Comparison of ENCODE assay signal across 8 cellular contexts in the genomic region with DNA sequence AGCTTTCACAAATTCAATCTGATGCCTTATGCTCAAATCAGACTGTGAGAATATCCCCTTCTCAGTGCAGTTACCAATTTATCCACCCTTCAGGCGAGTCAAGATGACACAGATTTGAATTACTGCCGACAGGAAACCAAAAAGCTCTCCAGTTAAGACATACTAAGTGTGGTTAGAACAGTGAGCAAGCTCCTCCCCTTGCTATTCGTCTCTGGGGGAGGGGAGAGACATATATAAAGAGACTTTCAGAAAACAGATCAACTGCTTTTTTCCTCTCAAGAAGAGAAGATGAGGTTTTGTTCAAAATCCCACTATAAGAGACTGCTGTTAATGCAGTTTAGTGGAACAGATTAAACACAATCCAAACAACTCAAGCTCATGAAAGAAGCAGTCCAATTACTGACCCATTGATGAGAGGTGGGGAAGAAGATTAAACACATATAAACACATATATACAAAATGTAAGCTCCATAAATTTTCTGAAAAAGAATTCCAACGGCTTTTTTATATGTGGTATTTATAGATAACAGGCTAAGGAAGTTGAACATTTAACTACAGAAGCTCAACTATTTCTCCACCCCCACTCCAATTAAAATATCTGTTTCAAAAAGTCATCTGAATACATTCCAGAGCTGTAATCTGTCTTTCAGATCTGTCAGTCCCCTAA.
DNase-seq lines count a peak whose midpoint lies in the region; ATAC-seq lines count a peak whose summit lies in the region.

No MANE protein-coding gene starts in this region.

- peak overlapping the region; percentile 84 to 87 for H3K4me3 Mint-ChIP-seq in stimulated activated naive CD8-positive, alpha-beta T cell treated with anti-CD3 and anti-CD28 coated beads, Interleukin-15, amount 100 ng/mL, for 72 hours

- H2BK5ac ChIP-seq in mesenchymal stem cell (ENCODE audit: low read depth, low read length, poor library complexity, severe bottlenecking): no peak overlapping the region

- peaks cover 2% of the 10 kb centered on the region for H3K79me1 ChIP-seq in mesenchymal stem cell (replicated peaks; ENCODE audit: low read length, poor library complexity, severe bottlenecking)

- no peak overlapping the region for H3K4ac ChIP-seq in mesenchymal stem cell (ENCODE audit: low read depth in 1 of 2, low read length in 2 of 2)

- peak overlapping the region; percentile 47 for H3K4me2 ChIP-seq in mesenchymal stem cell (ENCODE audit: low read length, poor library complexity, severe bottlenecking)

- peaks cover 3% of the 10 kb centered on the region for H3K4me1 ChIP-seq in mesenchymal stem cell (ENCODE audit: control insufficient read depth, insufficient read depth, low read depth, low read length)

- no peaks in the 10 kb centered on the region for H3K27me3 ChIP-seq in mesenchymal stem cell (ENCODE audit: control insufficient read depth in 1 of 2, insufficient read depth in 1 of 2, low read length in 2 of 2)

- no peak overlapping the region for H4K8ac ChIP-seq in mesenchymal stem cell (ENCODE audit: low read length)

- peaks cover 64% of the 10 kb centered on the region for H3K4me1 Mint-ChIP-seq in stimulated activated naive CD8-positive, alpha-beta T cell treated with anti-CD3 and anti-CD28 coated beads, Interleukin-15, amount 100 ng/mL, for 72 hours

- WGBS in mesenchymal stem cell: 0% methylated on average over 2 of the region's 4 CpGs

- no peak overlapping the region for H3K23ac ChIP-seq in mesenchymal stem cell (ENCODE audit: low read length in 2 of 2)

- H3K9ac ChIP-seq in mesenchymal stem cell (ENCODE audit: low read length): no peak overlapping the region

- no peak overlapping the region for H2BK15ac ChIP-seq in mesenchymal stem cell (ENCODE audit: low read depth, poor library complexity, severe bottlenecking)

- H3K27ac Mint-ChIP-seq in stimulated activated naive CD8-positive, alpha-beta T cell treated with anti-CD3 and anti-CD28 coated beads, Interleukin-15, amount 100 ng/mL, for 72 hours: peak overlapping the region; percentile 81 to 86

- H2BK120ac ChIP-seq in mesenchymal stem cell (ENCODE audit: low read depth, low read length): no peak overlapping the region

- no peaks in the 10 kb centered on the region for H3K27me3 Mint-ChIP-seq in stimulated activated naive CD8-positive, alpha-beta T cell treated with anti-CD3 and anti-CD28 coated beads, Interleukin-15, amount 100 ng/mL, for 72 hours

- DNase-seq in activated CD8-positive, alpha-beta memory T cell treated with anti-CD3 and anti-CD28 coated beads for 1 hour (ENCODE audit: extremely low read depth in 1 of 2, low read depth in 1 of 2): peak; percentile 13 to 24
- no peak for DNase-seq in activated CD8-positive, alpha-beta memory T cell treated with anti-CD3 and anti-CD28 coated beads for 24 hours
- peak; percentile 13 for DNase-seq in T-helper 9 cell
- peak; percentile 23 for DNase-seq in cerebellar cortex (ENCODE audit: low spot score)
- peak; percentile 89 for DNase-seq in mesenchymal stem cell
- peak; percentile 29 to 52 for DNase-seq in stimulated activated naive CD8-positive, alpha-beta T cell treated with anti-CD3 and anti-CD28 coated beads, Interleukin-15, amount 100 ng/mL, for 72 hours
- DNase-seq in NK-92 treated with Interleukin-12 subunit alpha and Interleukin-12 subunit beta, amount 100 ng/mL, for 24 hours (lab: John Stamatoyannopoulos, UW): no peak

- no peaks in the 10 kb centered on the region for H3K9me3 ChIP-seq in mesenchymal stem cell (ENCODE audit: control insufficient read depth, low read length)

- peak; percentile 70 for ATAC-seq in HG03432 (IDR thresholded peaks at IDR 0.05; ENCODE audit: unreplicated experiment)
- peak; percentile 95 for ATAC-seq in stimulated activated naive CD8-positive, alpha-beta T cell treated with anti-CD3 and anti-CD28 coated beads, Interleukin-15, amount 100 ng/mL, for 72 hours

- H2AFZ ChIP-seq in mesenchymal stem cell (ENCODE audit: low read depth, low read length): no peak overlapping the region

- H3K36me3 ChIP-seq in mesenchymal stem cell (ENCODE audit: control insufficient read depth in 1 of 2, insufficient read depth in 2 of 2, low read depth in 1 of 2, low read length in 2 of 2): no peaks in the 10 kb centered on the region

- peak overlapping the region; percentile 54 for H3K27ac ChIP-seq in mesenchymal stem cell (ENCODE audit: low read length, poor library complexity, severe bottlenecking)

- H4K91ac ChIP-seq in mesenchymal stem cell (ENCODE audit: low read length): no peak overlapping the region

- no peaks in the 10 kb centered on the region for H3K9me3 Mint-ChIP-seq in stimulated activated naive CD8-positive, alpha-beta T cell treated with anti-CD3 and anti-CD28 coated beads, Interleukin-15, amount 100 ng/mL, for 72 hours

- H2BK12ac ChIP-seq in mesenchymal stem cell (ENCODE audit: low read length in 2 of 2): no peak overlapping the region

- H3K4me3 ChIP-seq in mesenchymal stem cell (ENCODE audit: insufficient read depth in 1 of 2, low read depth in 1 of 2, low read length in 2 of 2): no peak overlapping the region

- H2AK5ac ChIP-seq in mesenchymal stem cell (ENCODE audit: low read length, severe bottlenecking): no peak overlapping the region

- H3K18ac ChIP-seq in mesenchymal stem cell (ENCODE audit: low read depth in 1 of 2, low read length in 2 of 2): no peak overlapping the region

- no peak overlapping the region for H3K14ac ChIP-seq in mesenchymal stem cell (ENCODE audit: low read length in 2 of 2)

Comparison
In these comparisons a context has a peak if more than half of its experiments do, and no peak if none do; other contexts are left out.
1. DNase-seq: peak in activated CD8-positive, alpha-beta memory T cell treated with anti-CD3 and anti-CD28 coated beads for 1 hour (2 of 2), T-helper 9 cell (single experiment), cerebellar cortex (single experiment), mesenchymal stem cell (single experiment) and stimulated activated naive CD8-positive, alpha-beta T cell treated with anti-CD3 and anti-CD28 coated beads, Interleukin-15, amount 100 ng/mL, for 72 hours (2 of 2); none in activated CD8-positive, alpha-beta memory T cell treated with anti-CD3 and anti-CD28 coated beads for 24 hours (single experiment) and NK-92 treated with Interleukin-12 subunit alpha and Interleukin-12 subunit beta, amount 100 ng/mL, for 24 hours (single experiment).